7 cellular contexts compared by ENCODE assay signal in the genomic region with DNA sequence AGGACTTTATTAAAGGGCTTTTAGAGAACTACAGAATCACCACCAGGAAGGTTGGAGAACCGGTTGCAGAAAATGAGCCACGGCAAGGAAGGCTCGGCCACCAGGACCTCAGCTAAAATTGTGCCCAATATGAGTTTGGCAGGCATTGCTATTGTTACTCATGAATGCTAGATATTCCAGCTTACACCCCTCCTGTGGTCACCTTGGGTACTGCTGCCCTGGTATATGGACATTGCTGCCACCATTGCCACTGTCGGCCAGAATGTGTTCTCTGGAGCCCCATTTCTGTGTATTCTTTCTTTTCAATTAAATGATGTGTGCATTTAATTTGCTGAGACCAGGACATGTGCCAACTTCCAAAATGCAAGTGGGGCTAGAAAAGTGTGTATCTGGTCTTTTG.
DNase-seq lines count a peak whose midpoint lies in the region; TF ChIP-seq lines count a peak whose summit lies in the region.

No MANE protein-coding gene starts in this region.

- no peaks in the 10 kb centered on the region for H3K79me2 ChIP-seq in GM23248 (ENCODE audit: insufficient read depth)
- no peaks in the 10 kb centered on the region for H3K79me2 ChIP-seq in OCI-LY1 (ENCODE audit: insufficient read depth, low read length)
- H3K79me2 ChIP-seq in parathyroid adenoma, result no peaks in the 10 kb centered on the region

- peak; percentile 35 for TF ChIP-seq CTCF in GM10266 (IDR thresholded peaks at IDR 0.05; ENCODE audit: control insufficient read depth, insufficient read depth, low read depth, missing control alignments)
- peak; percentile 14; the same call in 1 of the 2 replicates for TF ChIP-seq CTCF in OCI-LY1 (IDR thresholded peaks at IDR 0.05; ENCODE audit: low read length)
- TF ChIP-seq CTCF in esophagus squamous epithelium (IDR thresholded peaks at IDR 0.05), result peak in 5 of 6 experiments; percentile 41 to 75 (median 50)
- TF ChIP-seq CTCF in parathyroid adenoma (IDR thresholded peaks at IDR 0.05), result peak; percentile 32

- intact Hi-C loops in esophagus squamous epithelium (cut with DNase I), result no loop called here

- H3K9ac ChIP-seq in GM23248, result no peak overlapping the region
- H3K9ac ChIP-seq in OCI-LY1 (ENCODE audit: low read length), result no peak overlapping the region
- no peak overlapping the region for H3K9ac ChIP-seq in parathyroid adenoma

- H3K4me1 ChIP-seq in GM23248 (ENCODE audit: insufficient read depth) (no peaks in the 10 kb centered on the region), OCI-LY1 (ENCODE audit: insufficient read depth, low read length, severe bottlenecking) (no peaks in the 10 kb centered on the region), esophagus squamous epithelium (no peaks in the 10 kb centered on the region), parathyroid adenoma (peaks cover 6% of the 10 kb centered on the region)

- in situ Hi-C loops in GM23248 (cut with MboI), result no loop called here

- H4K20me1 ChIP-seq in GM23248 (ENCODE audit: insufficient read depth), result no peaks in the 10 kb centered on the region
- H4K20me1 ChIP-seq in OCI-LY1 (ENCODE audit: insufficient read depth, low read length), result no peaks in the 10 kb centered on the region

- H2AFZ ChIP-seq in GM23248, result no peak overlapping the region
- H2AFZ ChIP-seq in OCI-LY1 (ENCODE audit: low read length), result no peak overlapping the region
- no peak overlapping the region for H2AFZ ChIP-seq in parathyroid adenoma

- H3K27ac ChIP-seq in GM23248 (no peak overlapping the region), OCI-LY1 (ENCODE audit: low read depth, low read length, poor library complexity, severe bottlenecking) (no peak overlapping the region), esophagus squamous epithelium (no peak overlapping the region), parathyroid adenoma (no peak overlapping the region)

- H3F3A ChIP-seq in GM23248 (ENCODE audit: insufficient read depth), result no peaks in the 10 kb centered on the region
- no peaks in the 10 kb centered on the region for H3F3A ChIP-seq in OCI-LY1 (ENCODE audit: insufficient read depth, low read length)

- H3K4me2 ChIP-seq in GM23248 (ENCODE audit: unreplicated experiment) (no peak overlapping the region), OCI-LY1 (ENCODE audit: low read length) (no peak overlapping the region), parathyroid adenoma (ENCODE audit: low read length) (no peak overlapping the region)

- H3K4me3 ChIP-seq in GM23248 (no peak overlapping the region), OCI-LY1 (ENCODE audit: low read depth, low read length, poor library complexity, severe bottlenecking) (no peak overlapping the region), esophagus squamous epithelium (no peak overlapping the region), parathyroid adenoma (ENCODE audit: low read depth, low read length) (no peak overlapping the region)

- H3K27me3 ChIP-seq in GM23248 (replicated peaks; ENCODE audit: insufficient read depth) (peaks cover 9% of the 10 kb centered on the region; the same call in 1 of the 2 replicates), OCI-LY1 (ENCODE audit: insufficient read depth, low read length) (no peaks in the 10 kb centered on the region), esophagus squamous epithelium (no peaks in the 10 kb centered on the region), parathyroid adenoma (ENCODE audit: control insufficient read depth, insufficient read depth, low read length) (no peaks in the 10 kb centered on the region)

- 48 to 53% methylated on average over 4 of the region's 4 CpGs for WGBS in GM23248 (ENCODE audit: low coverage in 1 of 2, low lambda C conversion rate in 2 of 2, missing lambda C conversion rate in 2 of 2), 2 experiments
- 81 to 84% methylated on average over 4 of the region's 4 CpGs for WGBS in esophagus squamous epithelium, 2 donors

- H3K36me3 ChIP-seq in GM23248 (ENCODE audit: low read depth), result no peaks in the 10 kb centered on the region
- no peaks in the 10 kb centered on the region for H3K36me3 ChIP-seq in OCI-LY1 (ENCODE audit: insufficient read depth, low read length)
- no peaks in the 10 kb centered on the region for H3K36me3 ChIP-seq in esophagus squamous epithelium
- no peaks in the 10 kb centered on the region for H3K36me3 ChIP-seq in parathyroid adenoma (ENCODE audit: control insufficient read depth, insufficient read depth, low read length)

- no peaks in the 10 kb centered on the region for H3K9me3 ChIP-seq in GM23248 (ENCODE audit: low read depth)
- H3K9me3 ChIP-seq in OCI-LY1 (ENCODE audit: low read length), result no peaks in the 10 kb centered on the region
- no peaks in the 10 kb centered on the region for H3K9me3 ChIP-seq in esophagus squamous epithelium
- H3K9me3 ChIP-seq in parathyroid adenoma (ENCODE audit: control insufficient read depth, low read length), result no peaks in the 10 kb centered on the region

- no peak for TF ChIP-seq POLR2A in esophagus squamous epithelium (IDR thresholded peaks at IDR 0.05)

- DNase-seq in GM10266 (ENCODE audit: extremely low spot score) (no peak), GM23248 (peak; percentile 68), esophagus squamous epithelium (lab: John Stamatoyannopoulos, UW) (no peak), NCI-H1105 treated with DMSO at 0.1 percent for 48 hours (lab: John Stamatoyannopoulos, UW) (no peak), NCI-H2171 treated with DMSO at 0.1 percent for 48 hours (lab: John Stamatoyannopoulos, UW) (no peak)

- H3K9me2 ChIP-seq in GM23248 (ENCODE audit: insufficient read depth) (no peaks in the 10 kb centered on the region), OCI-LY1 (ENCODE audit: low read depth, low read length) (no peaks in the 10 kb centered on the region)
